In the genomic region with DNA sequence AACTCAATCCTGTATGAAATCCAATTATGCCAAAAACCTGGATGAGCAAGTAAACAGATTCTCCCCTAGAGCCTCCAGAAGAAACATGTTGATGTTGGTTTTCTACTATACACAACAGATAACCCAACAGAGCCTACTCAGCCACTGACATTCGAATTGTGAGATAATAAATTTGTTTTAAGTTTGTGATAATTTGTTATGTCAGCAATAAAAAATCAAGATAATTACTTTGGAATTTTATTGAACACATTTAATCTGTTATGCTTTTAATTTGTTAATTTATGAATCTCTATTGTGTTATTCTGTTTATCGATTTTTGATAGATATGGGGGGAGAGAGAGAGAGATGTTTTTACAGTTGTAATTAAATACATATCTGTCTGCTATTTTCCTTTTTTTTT, we compare ENCODE assay signal across 8 cellular contexts.
"Had no signal": no experiment of that assay in that cellular context is flagged by ENCODE, and none has a peak within 500 bp of the region (broad histone marks: within the 10 kb centered on the region; RNA-seq: fewer than 3 reads in every experiment).

No MANE protein-coding gene starts in this region.

- H3K27ac ChIP-seq: KMS-11 had no signal

- H2AFZ ChIP-seq: GM23338 had no signal

- H3K4me1 ChIP-seq: HAP-1 had no signal

- H3K4me2 ChIP-seq: GM23338, KMS-11 had no signal

- H3K4me3 ChIP-seq: GM23338, HAP-1 had no signal

- H3K9me3 ChIP-seq: HAP-1 had no signal

- ATAC-seq: GM23338, HCT116 had no signal

- H3K9ac ChIP-seq: KMS-11 had no signal

- FAIRE-seq: HTR-8/SVneo had no signal

- DNase-seq: H7, Karpas-422, KBM-7 had no signal

- H3K36me3 ChIP-seq: HAP-1 had no signal
